In the genomic region with DNA sequence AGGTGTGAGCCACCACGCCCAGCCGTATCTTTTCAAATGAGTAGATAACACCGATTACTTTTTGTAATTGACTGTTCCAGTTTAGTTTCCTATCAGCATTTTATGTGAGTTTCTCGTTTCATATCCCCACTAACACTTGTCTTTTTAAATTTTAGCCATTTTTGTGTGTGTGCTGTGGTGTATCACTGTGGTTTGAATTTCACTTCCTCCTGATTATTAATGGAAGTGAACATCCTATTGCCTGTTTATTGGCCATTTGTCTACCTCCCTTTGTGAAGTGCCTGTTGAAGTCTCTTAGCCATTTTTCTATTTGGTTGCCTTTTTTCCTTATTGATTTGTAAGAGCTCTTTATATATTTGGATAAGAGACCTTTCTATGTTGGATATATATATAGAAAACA, we compare ENCODE assay signal across 20 cellular contexts. TPM values are rescaled to one million over a fixed set of nuclear protein-coding genes. Genes with fewer than 3 reads are reported as not detected.
A peak's percentile ranks its signal among the peaks of the same experiment; 100 is the strongest.
DNase-seq lines count a peak whose midpoint lies in the region; ATAC-seq and TF ChIP-seq lines count a peak whose summit lies in the region.
"Had no signal": no experiment of that assay in that cellular context is flagged by ENCODE, and none has a peak within 500 bp of the region (broad histone marks: within the 10 kb centered on the region; RNA-seq: fewer than 3 reads in every experiment).

No MANE protein-coding gene starts in this region.

- H3K9ac ChIP-seq in HCT116 (ENCODE audit: low read length): no peak overlapping the region
- H3K9ac ChIP-seq: SK-N-SH had no signal

- H4K20me1 ChIP-seq in HCT116 (ENCODE audit: insufficient read depth) (no peaks in the 10 kb centered on the region), OCI-LY7 (ENCODE audit: insufficient read depth, low read length) (no peaks in the 10 kb centered on the region)

- CTCF ChIA-PET in HCT116 (lab: Charles Lee): no interaction called here
- CTCF ChIA-PET in OCI-LY7 (lab: Charles Lee; ENCODE audit: unreplicated experiment): no interaction called here

- H2AFZ ChIP-seq in HCT116 (ENCODE audit: low read depth, low read length, poor library complexity, severe bottlenecking) (peak overlapping the region; percentile 67), OCI-LY7 (ENCODE audit: low read length) (peak overlapping the region; percentile 79; the same call in 1 of the 2 replicates)

- H3K4me3 ChIP-seq in HCT116 (replicated peaks in 1 of 2; ENCODE audit: low read depth in 1 of 2, low read length in 2 of 2) (no peak overlapping the region), OCI-LY7 (ENCODE audit: low read depth, low read length, poor library complexity, severe bottlenecking) (no peak overlapping the region)

- H3K4me2 ChIP-seq in HCT116 (ENCODE audit: low read length): no peak overlapping the region
- no peak overlapping the region for H3K4me2 ChIP-seq in OCI-LY7 (ENCODE audit: low read length)
- H3K4me2 ChIP-seq: SK-N-SH had no signal

- no peaks in the 10 kb centered on the region for H3K9me3 Mint-ChIP-seq in neural crest cell
- H3K9me3 Mint-ChIP-seq: CD8-positive, alpha-beta memory T cell; HFFc6 had no signal

- RAD21 ChIA-PET in HCT116 (lab: Charles Lee; ENCODE audit: low non-redundant PET in 1 of 2, low total read pairs in 2 of 2, uncharacterized antibody in 2 of 2, unreplicated experiment in 2 of 2): no interaction called here

- H3K9me2 ChIP-seq in HCT116 (ENCODE audit: insufficient read depth) (no peaks in the 10 kb centered on the region), OCI-LY7 (ENCODE audit: insufficient read depth, low read length) (no peaks in the 10 kb centered on the region)
- H3K9me2 ChIP-seq: SK-N-SH had no signal

- H3K27ac ChIP-seq in HCT116 (ENCODE audit: low read depth, low read length): no peak overlapping the region
- no peak overlapping the region for H3K27ac ChIP-seq in OCI-LY7 (ENCODE audit: low read depth, low read length, poor library complexity, severe bottlenecking)
- H3K27ac ChIP-seq: HL-60 had no signal

- no peak overlapping the region for H3K27ac Mint-ChIP-seq in neural crest cell (ENCODE audit: unreplicated experiment)
- H3K27ac Mint-ChIP-seq: HFFc6 had no signal

- H3K4me1 Mint-ChIP-seq in neural crest cell: peaks cover 8% of the 10 kb centered on the region

- H3K27me3 Mint-ChIP-seq in neural crest cell (ENCODE audit: low read depth): no peaks in the 10 kb centered on the region

- no peaks in the 10 kb centered on the region for H3K27me3 ChIP-seq in HCT116 (ENCODE audit: insufficient read depth, low read length)
- H3K27me3 ChIP-seq: BE2C had no signal

- BruUV-seq in HCT116 (replicated peaks; lab: Mats Ljungman, UMichigan) (no TSS peak), OCI-LY7 (replicated peaks; lab: Mats Ljungman, UMichigan) (no TSS peak)

- peak; percentile 20 for DNase-seq in NOMO-1 treated with DMSO at 0.1 percent for 48 hours (lab: John Stamatoyannopoulos, UW; ENCODE audit: unreplicated experiment)
- no peak for DNase-seq in NOMO-1 treated with dmso at 0.1 percent for 144 hours (lab: John Stamatoyannopoulos, UW; ENCODE audit: unreplicated experiment)
- DNase-seq in HCT116 (ENCODE audit: low read depth, low spot score): no peak
- DNase-seq in OCI-LY7 (ENCODE audit: low spot score): peak; percentile 8
- no peak for DNase-seq in neural crest cell (ENCODE audit: low read depth, low spot score)
- no peak for DNase-seq in pons (ENCODE audit: low spot score)
- DNase-seq in dedifferentiated amniotic fluid mesenchymal stem cell (ENCODE audit: extremely low spot score): no peak
- DNase-seq: 8988T; BE2C; CD8-positive, alpha-beta memory T cell; HFFc6; NCI-H1417 treated with DMSO at 0.1 percent for 48 hours; NCI-H187 treated with DMSO at 0.1 percent for 48 hours; NCI-H226; NCI-H524 treated with DMSO at 0.1 percent for 48 hours; RPMI8226; SHP77 treated with DMSO at 0.1 percent for 48 hours; SK-N-SH had no signal

- H3K79me2 ChIP-seq in HCT116 (ENCODE audit: insufficient read depth, low read length) (peaks cover 6% of the 10 kb centered on the region; the same call in 1 of the 2 replicates), OCI-LY7 (ENCODE audit: insufficient read depth, low read depth, low read length) (peaks cover 16% of the 10 kb centered on the region; the same call in 1 of the 2 replicates)

- no peak for TF ChIP-seq RAD21 in HCT116 (IDR thresholded peaks at IDR 0.05; ENCODE audit: low read depth)

- no peaks in the 10 kb centered on the region for H3K9me3 ChIP-seq in HCT116 (ENCODE audit: control insufficient read depth in 1 of 2, insufficient read depth in 1 of 2, low read depth in 1 of 2, low read length in 2 of 2)
- H3K9me3 ChIP-seq in OCI-LY7 (ENCODE audit: low read length): peaks cover 7% of the 10 kb centered on the region; the same call in 1 of the 2 replicates
- H3K9me3 ChIP-seq: BE2C, SK-N-SH had no signal

- ATAC-seq in HCT116 (no peak), HG02840 (IDR thresholded peaks at IDR 0.05; ENCODE audit: low FRiP score, unreplicated experiment) (no peak)

- POLR2A ChIA-PET in HCT116 (lab: Charles Lee): no interaction called here
- POLR2A ChIA-PET in OCI-LY7 (lab: Charles Lee): no interaction called here

- H3K4me3 Mint-ChIP-seq in neural crest cell: peak overlapping the region; percentile 4
- H3K4me3 Mint-ChIP-seq: HFFc6 had no signal

- H3K4me1 ChIP-seq in HCT116 (ENCODE audit: control insufficient read depth in 1 of 2, insufficient read depth in 2 of 2, low read length in 2 of 2): peaks cover 0 to 10% of the 10 kb centered on the region in 2 experiments; a peak in 1 of 4 replicates
- peaks cover 34% of the 10 kb centered on the region for H3K4me1 ChIP-seq in OCI-LY7 (ENCODE audit: insufficient read depth, low read length, poor library complexity, severe bottlenecking)
- H3K4me1 ChIP-seq: BE2C had no signal

- H3K36me3 ChIP-seq in HCT116 (ENCODE audit: control insufficient read depth in 1 of 2, insufficient read depth in 2 of 2, low read length in 2 of 2) (no peaks in the 10 kb centered on the region), OCI-LY7 (ENCODE audit: insufficient read depth, low read length) (no peaks in the 10 kb centered on the region)
- H3K36me3 ChIP-seq: BE2C had no signal

- intact Hi-C loops in HCT116 (cut with micrococcal nuclease): no loop called here
- intact Hi-C loops in OCI-LY7 (cut with micrococcal nuclease; ENCODE audit: unreplicated experiment): loop anchor here (10.0 kb wide), 1 partner anchor 533 kb away; a partner anchor contains a TSS

- TF ChIP-seq CTCF in HCT116 (IDR thresholded peaks at IDR 0.05 in 2 of 3, conservative IDR thresholded peaks at IDR 0.05 in 1 of 3; ENCODE audit: borderline replicate concordance in 1 of 3, insufficient read depth in 1 of 3, low read depth in 2 of 3, low read length in 2 of 3) (no peak), OCI-LY7 (conservative IDR thresholded peaks at IDR 0.05; ENCODE audit: low read length) (no peak), neural crest cell (conservative IDR thresholded peaks at IDR 0.05) (no peak)

- TF ChIP-seq POLR2A in HCT116 (IDR thresholded peaks at IDR 0.05; ENCODE audit: borderline replicate concordance, extremely low read depth, insufficient read depth, insufficient read length): no peak

- H3K36me3 Mint-ChIP-seq in neural crest cell (ENCODE audit: low read depth): no peaks in the 10 kb centered on the region

TF ChIP-seq in HCT116, 20 proteins besides CTCF, POLR2A, EP300 and RAD21 (continues in another document):
- TF ChIP-seq ELF1 (IDR thresholded peaks at IDR 0.05; ENCODE audit: borderline replicate concordance, low read depth) (no peak), EGR1 (IDR thresholded peaks at IDR 0.05; ENCODE audit: low read depth) (no peak), CEBPB (IDR thresholded peaks at IDR 0.05; ENCODE audit: low read depth) (no peak), CBX3 (IDR thresholded peaks at IDR 0.05; ENCODE audit: low read depth) (no peak), EZH2phosphoT487 (IDR thresholded peaks at IDR 0.05; ENCODE audit: borderline replicate concordance) (no peak), FOSL1 (IDR thresholded peaks at IDR 0.05; ENCODE audit: low read depth) (no peak), POLR2AphosphoS5 (IDR thresholded peaks at IDR 0.05; ENCODE audit: low read depth, low read length) (no peak), SRF (IDR thresholded peaks at IDR 0.05; ENCODE audit: low read depth) (no peak)
- TF ChIP-seq, protein P1, sequence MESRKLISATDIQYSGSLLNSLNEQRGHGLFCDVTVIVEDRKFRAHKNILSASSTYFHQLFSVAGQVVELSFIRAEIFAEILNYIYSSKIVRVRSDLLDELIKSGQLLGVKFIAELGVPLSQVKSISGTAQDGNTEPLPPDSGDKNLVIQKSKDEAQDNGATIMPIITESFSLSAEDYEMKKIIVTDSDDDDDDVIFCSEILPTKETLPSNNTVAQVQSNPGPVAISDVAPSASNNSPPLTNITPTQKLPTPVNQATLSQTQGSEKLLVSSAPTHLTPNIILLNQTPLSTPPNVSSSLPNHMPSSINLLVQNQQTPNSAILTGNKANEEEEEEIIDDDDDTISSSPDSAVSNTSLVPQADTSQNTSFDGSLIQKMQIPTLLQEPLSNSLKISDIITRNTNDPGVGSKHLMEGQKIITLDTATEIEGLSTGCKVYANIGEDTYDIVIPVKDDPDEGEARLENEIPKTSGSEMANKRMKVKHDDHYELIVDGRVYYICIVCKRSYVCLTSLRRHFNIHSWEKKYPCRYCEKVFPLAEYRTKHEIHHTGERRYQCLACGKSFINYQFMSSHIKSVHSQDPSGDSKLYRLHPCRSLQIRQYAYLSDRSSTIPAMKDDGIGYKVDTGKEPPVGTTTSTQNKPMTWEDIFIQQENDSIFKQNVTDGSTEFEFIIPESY (IDR thresholded peaks at IDR 0.05; ENCODE audit: extremely low read depth, insufficient replicate concordance, low read length): no peak

RNA-seq across cellular contexts. Expression of a gene that starts 2.3 kb away (rescaled TPM):
- total RNA-seq in HCT116 (2021; ENCODE audit: unreplicated experiment): 21.0 TPM
- 9.0 and 11.8 TPM in 2 replicates for polyA plus RNA-seq in HCT116 (2012)
- total RNA-seq in OCI-LY7 (2014; rRNA removed; shearing (Covaris generic)): 12.7 and 13.6 TPM in 2 replicates
- total RNA-seq in OCI-LY7 (2022): 21.0 and 27.2 TPM in 2 replicates
- total RNA-seq in neural crest cell: 16.9 and 17.9 TPM in 2 replicates

Comparison
In these comparisons a context has a peak if more than half of its experiments do, and no peak if none do; other contexts are left out.
1. DNase-seq: peak in NOMO-1 treated with DMSO at 0.1 percent for 48 hours (single experiment) and OCI-LY7 (single experiment); none in NOMO-1 treated with dmso at 0.1 percent for 144 hours (single experiment), HCT116 (single experiment), neural crest cell (single experiment), pons (single experiment) and dedifferentiated amniotic fluid mesenchymal stem cell (single experiment).